In genomic region chr11:66339686-66340483, GRCh38 we compare ENCODE assay signal across 14 cellular contexts.
"Had no signal": no experiment of that assay in that cellular context is flagged by ENCODE, and none has a peak within 500 bp of the region (broad histone marks: within the 10 kb centered on the region; RNA-seq: fewer than 3 reads in every experiment).

No MANE protein-coding gene starts in this region.

- H3K4me3 ChIP-seq: cardiac muscle cell, pancreas, transverse colon had no signal

- ATAC-seq: activated CD4-positive, alpha-beta T cell treated with anti-CD3 and anti-CD28 coated beads for 36 hours; activated naive CD4-positive, alpha-beta T cell treated with anti-CD3 and anti-CD28 coated beads, Interleukin-2, amount 50 U/mL, for 72 hours; effector memory CD8-positive, alpha-beta T cell; left lobe of liver; naive thymus-derived CD4-positive, alpha-beta T cell; pancreas had no signal

- DNase-seq: activated CD4-positive, alpha-beta T cell treated with anti-CD3 and anti-CD28 coated beads for 36 hours; activated CD4-positive, alpha-beta T cell treated with anti-CD3 and anti-CD28 coated beads, Interleukin-2, amount 50 U/mL, for 48 hours; activated gamma-delta T cell; amniotic stem cell; effector memory CD8-positive, alpha-beta T cell; hippocampal formation; naive thymus-derived CD4-positive, alpha-beta T cell; stimulated activated CD4-positive, alpha-beta T cell treated with anti-CD3 and anti-CD28 coated beads, Interleukin-2, amount 100 ng/mL, for 48 hours; transverse colon had no signal

- H3K27ac ChIP-seq: cardiac muscle cell, pancreas, transverse colon had no signal

- H3K9me3 ChIP-seq: pancreas, transverse colon had no signal

- H3K27me3 ChIP-seq: cardiac muscle cell, pancreas, transverse colon had no signal

- FAIRE-seq: islet of Langerhans, pancreas had no signal
